Comparison of ENCODE assay signal across 8 cellular contexts in genomic region chr3:45938858-45939257, GRCh38. TPM values are rescaled to one million over a fixed set of nuclear protein-coding genes. Genes with fewer than 3 reads are reported as not detected.
DNase-seq lines count a peak whose midpoint lies in the region; ATAC-seq and TF ChIP-seq lines count a peak whose summit lies in the region.

No MANE protein-coding gene starts in this region.

- H3K4me1 ChIP-seq in CD4-positive, alpha-beta memory T cell (ENCODE audit: insufficient read depth, low read length) = peaks cover 43% of the 10 kb centered on the region
- H3K4me1 ChIP-seq in breast epithelium = no peaks in the 10 kb centered on the region

- TF ChIP-seq CTCF in HFFc6 (IDR thresholded peaks at IDR 0.05) (peak; percentile 96), WTC11 (IDR thresholded peaks at IDR 0.05) (peak; percentile 77), breast epithelium (IDR thresholded peaks at IDR 0.05) (peak; percentile 74 to 90 (median 87))

- peaks cover 0 to 2% (median 0%) of the 10 kb centered on the region in 8 donors for H3K9me3 Mint-ChIP-seq in CD4-positive, alpha-beta memory T cell
- H3K9me3 Mint-ChIP-seq in HFFc6 = no peaks in the 10 kb centered on the region; the same call in 1 of the 2 replicates
- peaks cover 6% of the 10 kb centered on the region; the same call in 1 of the 2 replicates for H3K9me3 Mint-ChIP-seq in WTC11

- POLR2A ChIA-PET in CD4-positive, alpha-beta memory T cell (lab: Charles Lee; ENCODE audit: partially characterized antibody) = interaction anchor here (0.7 to 18.1 kb wide), 19 partner anchors 9 to 430 kb away, joined by 3 to 195 read pairs (median 4); partner anchors contain the start of genes FYCO1 and SACM1L
- POLR2A ChIA-PET in WTC11 (lab: Charles Lee) = no interaction called here

- H3K27me3 Mint-ChIP-seq in CD4-positive, alpha-beta memory T cell = no peaks in the 10 kb centered on the region
- H3K27me3 Mint-ChIP-seq in HFFc6 (ENCODE audit: insufficient read depth) (no peaks in the 10 kb centered on the region), WTC11 (ENCODE audit: low read depth) (no peaks in the 10 kb centered on the region)

- H3K27ac ChIP-seq in CD4-positive, alpha-beta memory T cell (ENCODE audit: low read depth, low read length) = no peak overlapping the region
- H3K27ac ChIP-seq in breast epithelium = no peak overlapping the region

- H3K4me3 ChIP-seq in CD4-positive, alpha-beta memory T cell (ENCODE audit: low read length in 2 of 2) = no peak overlapping the region
- no peak overlapping the region for H3K4me3 ChIP-seq in breast epithelium

- peaks cover 40% of the 10 kb centered on the region for H3K36me3 ChIP-seq in CD4-positive, alpha-beta memory T cell (ENCODE audit: insufficient read depth, low read length)
- H3K36me3 ChIP-seq in breast epithelium = no peaks in the 10 kb centered on the region

- CTCF ChIA-PET in CD4-positive, alpha-beta memory T cell (lab: Charles Lee; ENCODE audit: partially characterized antibody) = interaction anchor here (0.7 to 23.5 kb wide), 27 partner anchors 9 to 439 kb away, joined by 3 to 677 read pairs (median 5); partner anchors contain the start of genes CCR1, CCR5 and FYCO1
- CTCF ChIA-PET in WTC11 (lab: Charles Lee) = interaction anchor here (0.5 to 4.0 kb wide), 38 partner anchors 8 to 511 kb away, joined by 3 to 30 read pairs (median 4); partner anchors contain the start of genes CCR1, CCR9, FYCO1 and XCR1

- no peak for TF ChIP-seq POLR2A in breast epithelium (IDR thresholded peaks at IDR 0.05)

- H3K27ac Mint-ChIP-seq in CD4-positive, alpha-beta memory T cell = peak overlapping the region in 3 of 7 donors; percentile 16 to 82 (median 77)
- peak overlapping the region; percentile 14; the same call in 1 of the 2 replicates for H3K27ac Mint-ChIP-seq in HFFc6
- H3K27ac Mint-ChIP-seq in WTC11 = 0 out of 2 replicates have a peak overlapping the region, but pooled peaks have one; percentile 6

- no peaks in the 10 kb centered on the region for H3K9me3 ChIP-seq in CD4-positive, alpha-beta memory T cell (ENCODE audit: control insufficient read depth in 1 of 2, low read length in 2 of 2)
- H3K9me3 ChIP-seq in breast epithelium = peaks cover 0 to 7% of the 10 kb centered on the region in 2 donors

- H3K36me3 Mint-ChIP-seq in CD4-positive, alpha-beta memory T cell = peaks cover 69% of the 10 kb centered on the region in 2 donors
- peaks cover 18% of the 10 kb centered on the region for H3K36me3 Mint-ChIP-seq in HFFc6 (ENCODE audit: low read depth)
- H3K36me3 Mint-ChIP-seq in WTC11 = peaks cover 38% of the 10 kb centered on the region

- intact Hi-C loops in CD4-positive, alpha-beta memory T cell (cut with micrococcal nuclease) = loop anchor here (1.0 to 2.0 kb wide), 6 partner anchors 56 to 440 kb away; partner anchors contain the start of gene FYCO1
- intact Hi-C loops in breast epithelium (cut with DNase I; ENCODE audit: low total_unique reads) = loop anchor here (5.0 kb wide), 1 partner anchor 138 kb away; no protein-coding TSS in a partner anchor

- DNase-seq in CD4-positive, alpha-beta memory T cell = peak; percentile 79 to 83 (median 80)
- DNase-seq in HFFc6 = peak; percentile 79
- DNase-seq in NCI-H2227 treated with DMSO at 0.1 percent for 48 hours (lab: John Stamatoyannopoulos, UW) = peak; percentile 46
- peak; percentile 81 for DNase-seq in WTC11 (ENCODE audit: low spot score)
- peak; percentile 78 to 80 for DNase-seq in breast epithelium (ENCODE audit: low spot score in 2 of 2)
- DNase-seq in iris pigment epithelial cell (ENCODE audit: low read depth) = peak; percentile 91
- DNase-seq in stimulated activated CD4-positive, alpha-beta T cell treated with anti-CD3 and anti-CD28 coated beads, Interleukin-15, amount 100 ng/mL, for 24 hours = peak; percentile 92

- no peaks in the 10 kb centered on the region for H3K27me3 ChIP-seq in CD4-positive, alpha-beta memory T cell (ENCODE audit: insufficient read depth, low read length)
- H3K27me3 ChIP-seq in breast epithelium = no peaks in the 10 kb centered on the region

- peaks cover 27 to 52% (median 42%) of the 10 kb centered on the region in 4 donors for H3K4me1 Mint-ChIP-seq in CD4-positive, alpha-beta memory T cell
- peaks cover 20% of the 10 kb centered on the region for H3K4me1 Mint-ChIP-seq in HFFc6 (ENCODE audit: low read depth)
- peaks cover 17% of the 10 kb centered on the region for H3K4me1 Mint-ChIP-seq in WTC11

- peak; percentile 91 for ATAC-seq in WTC11
- no peak for ATAC-seq in HG03460 (IDR thresholded peaks at IDR 0.05; ENCODE audit: unreplicated experiment)

- H3K4me3 Mint-ChIP-seq in CD4-positive, alpha-beta memory T cell = peak overlapping the region in 1 of 8 donors; percentile 14
- no peak overlapping the region for H3K4me3 Mint-ChIP-seq in HFFc6
- H3K4me3 Mint-ChIP-seq in WTC11 = no peak overlapping the region

TF ChIP-seq in WTC11, 78 proteins besides CTCF, POLR2A, EP300 and RAD21:
- TF ChIP-seq CREM (CRISPR knock-in tag; IDR thresholded peaks at IDR 0.05) = no peak
- no peak for TF ChIP-seq JUN (CRISPR knock-in tag; IDR thresholded peaks at IDR 0.05)
- TF ChIP-seq FOXP1 (CRISPR knock-in tag; IDR thresholded peaks at IDR 0.05; ENCODE audit: borderline replicate concordance) = no peak
- no peak for TF ChIP-seq NFYB (CRISPR knock-in tag; conservative IDR thresholded peaks at IDR 0.05; ENCODE audit: low read depth)
- TF ChIP-seq NR3C1 (CRISPR knock-in tag; conservative IDR thresholded peaks at IDR 0.05; ENCODE audit: low read depth) = no peak
- no peak for TF ChIP-seq GTF2I (CRISPR knock-in tag; conservative IDR thresholded peaks at IDR 0.05)
- TF ChIP-seq CDX4 (CRISPR knock-in tag; IDR thresholded peaks at IDR 0.05; ENCODE audit: borderline replicate concordance) = no peak
- no peak for TF ChIP-seq MYBL2 (CRISPR knock-in tag; IDR thresholded peaks at IDR 0.05)
- no peak for TF ChIP-seq ATF1 (CRISPR knock-in tag; IDR thresholded peaks at IDR 0.05)
- no peak for TF ChIP-seq ZNF121 (CRISPR knock-in tag; IDR thresholded peaks at IDR 0.05)
TF ChIP-seq in WTC11: peak in this region for 0.

RNA-seq across cellular contexts. Expression of gene CXCR6, which starts 4.4 kb away (rescaled TPM):
- 1 to 10 TPM; 8.6 to 9.6 TPM for total RNA-seq in CD4-positive, alpha-beta memory T cell
- 10 to 100 TPM in 1 of 2 donors, 1 to 10 TPM in 1; 6.1 to 13.6 TPM for polyA plus RNA-seq in CD4-positive, alpha-beta memory T cell
- not detected for total RNA-seq in HFFc6 (2021; fragmentation: NEBNext Ultra II Directional; extraction: Animal tissue kit (Norgen Biotek cat#: 25700))
- total RNA-seq in WTC11 (2021) (not detected in 3 replicates), breast epithelium (1 to 10 TPM in 2 of 3 donors, under 1 TPM in 1; 0.64 to 4.5 (median 4.3) TPM)

RNA-seq across cellular contexts. Expression of gene CCR9, which starts 52.5 kb away (rescaled TPM):
- 1 to 10 TPM; 4.0 to 4.5 TPM for total RNA-seq in CD4-positive, alpha-beta memory T cell
- polyA plus RNA-seq in CD4-positive, alpha-beta memory T cell = 1 to 10 TPM; 3.9 to 4.4 TPM
- total RNA-seq in HFFc6 (2021; fragmentation: NEBNext Ultra II Directional; extraction: Animal tissue kit (Norgen Biotek cat#: 25700)) = not detected
- total RNA-seq in WTC11 (2021) (not detected in 3 replicates), breast epithelium (not detected)

RNA-seq across cellular contexts. Expression of gene FYCO1, which starts 56.8 kb away (rescaled TPM):
- total RNA-seq in CD4-positive, alpha-beta memory T cell = 10 to 100 TPM; 42.5 to 43.3 TPM
- 10 to 100 TPM in 1 of 2 donors, under 1 TPM in 1; 0.73 to 10.8 TPM for polyA plus RNA-seq in CD4-positive, alpha-beta memory T cell
- total RNA-seq in HFFc6 (2021; fragmentation: NEBNext Ultra II Directional; extraction: Animal tissue kit (Norgen Biotek cat#: 25700)) = 10 to 100 TPM; 20.8 to 30.7 (median 27.2) TPM
- total RNA-seq in WTC11 (2021) (12.1 to 13.9 TPM (median 12.8 TPM) in 3 replicates), breast epithelium (10 to 100 TPM; 40.7 to 48.2 (median 44.6) TPM)
